In genomic region chr1:23459338-23459757, GRCh38 we compare ENCODE assay signal across 19 cellular contexts. TPM values are rescaled to one million over a fixed set of nuclear protein-coding genes. Genes with fewer than 3 reads are reported as not detected.
DNase-seq lines count a peak whose midpoint lies in the region; ATAC-seq and FAIRE-seq lines count a peak whose summit lies in the region.
"Had no signal": no experiment of that assay in that cellular context is flagged by ENCODE, and none has a peak within 500 bp of the region (broad histone marks: within the 10 kb centered on the region; RNA-seq: fewer than 3 reads in every experiment).

No MANE protein-coding gene starts in this region.

- H3K9me3 ChIP-seq in iPS DF 6.9 (ENCODE audit: control insufficient read depth, insufficient read depth, low read length) = no peaks in the 10 kb centered on the region
- no peaks in the 10 kb centered on the region for H3K9me3 ChIP-seq in small intestine (ENCODE audit: control insufficient read depth, low read depth)
- no peaks in the 10 kb centered on the region for H3K9me3 ChIP-seq in aorta (ENCODE audit: control insufficient read depth, low read length)

- ATAC-seq in aorta (ENCODE audit: low FRiP score) (no peak), GM21423 (IDR thresholded peaks at IDR 0.05; ENCODE audit: unreplicated experiment) (no peak)

- DNase-seq in NCI-H146 (lab: John Stamatoyannopoulos, UW) (peak; percentile 6), NCI-H146 treated with DMSO at 0.1 percent for 48 hours (lab: John Stamatoyannopoulos, UW; ENCODE audit: unreplicated experiment) (no peak), NCI-H69 (lab: John Stamatoyannopoulos, UW) (peak; percentile 17), iPS DF 6.9 (ENCODE audit: low read depth, low spot score) (peak; percentile 37), small intestine (peak; percentile 52), aorta (no peak), GF-D8 (lab: John Stamatoyannopoulos, UW) (no peak)
- DNase-seq: C1 segment of cervical spinal cord, DMS153, KG1, NCI-H1092, NCI-H1694 treated with DMSO at 0.1 percent for 48 hours, NCI-H446, NCI-H774, SHP77 treated with DMSO at 0.1 percent for 48 hours had no signal

- H3K36me3 ChIP-seq in iPS DF 6.9 (ENCODE audit: control insufficient read depth, insufficient read depth, low read length) (peaks cover 4% of the 10 kb centered on the region), small intestine (ENCODE audit: control insufficient read depth in 2 of 2, insufficient read depth in 2 of 2, low read length in 2 of 2) (no peaks in the 10 kb centered on the region), aorta (ENCODE audit: control insufficient read depth in 1 of 2, insufficient read depth in 2 of 2, low read length in 1 of 2) (no peaks in the 10 kb centered on the region)

- intact Hi-C loops in aorta (cut with DNase I) = no loop called here

- H3K4me3 ChIP-seq in iPS DF 6.9 (ENCODE audit: low read length) (no peak overlapping the region), small intestine (ENCODE audit: low read depth in 1 of 2, low read length in 2 of 2) (no peak overlapping the region), aorta (ENCODE audit: low read length in 2 of 2) (no peak overlapping the region)

- H3K27ac ChIP-seq in iPS DF 6.9 (ENCODE audit: low read length) (no peak overlapping the region), small intestine (ENCODE audit: low read depth in 1 of 2, low read length in 1 of 2) (no peak overlapping the region), aorta (ENCODE audit: low read depth in 1 of 2, low read length in 2 of 2) (no peak overlapping the region)

- H3K27me3 ChIP-seq in iPS DF 6.9 (ENCODE audit: control insufficient read depth, insufficient read depth, low read length) (no peaks in the 10 kb centered on the region), small intestine (ENCODE audit: control insufficient read depth in 2 of 2, insufficient read depth in 2 of 2, low read length in 2 of 2) (peaks cover 0 to 2% of the 10 kb centered on the region in 2 donors), aorta (ENCODE audit: control insufficient read depth in 1 of 2, insufficient read depth in 2 of 2, low read length in 1 of 2) (no peaks in the 10 kb centered on the region)

- no peak for FAIRE-seq in small intestine (lab: Jason Lieb, UNC)
- FAIRE-seq: GM12891, RCC 7860 had no signal

- H3K4me1 ChIP-seq in iPS DF 6.9 (ENCODE audit: control insufficient read depth, insufficient read depth, low read length) (no peaks in the 10 kb centered on the region), small intestine (ENCODE audit: control insufficient read depth in 2 of 2, insufficient read depth in 1 of 2, low read depth in 1 of 2, low read length in 1 of 2) (no peaks in the 10 kb centered on the region), aorta (ENCODE audit: control insufficient read depth in 1 of 2, insufficient read depth in 2 of 2, low read length in 2 of 2) (no peaks in the 10 kb centered on the region)

- no CpG with 5 or more reads among the region's 2 CpGs for WGBS in iPS DF 6.9 (ENCODE audit: insufficient coverage, insufficient read length)
- WGBS in small intestine, 3 donors = 47 to 62% (median 55%) methylated on average over 2 of the region's 2 CpGs
- 73 to 76% methylated on average over 2 of the region's 2 CpGs for WGBS in aorta, 2 donors

RNA-seq across cellular contexts. Expression of gene ASAP3, which starts 24.6 kb away (rescaled TPM):
- 1 to 10 TPM; 1.9 to 8.6 (median 2.2) TPM for polyA plus RNA-seq in small intestine
- 10 to 100 TPM; 26.1 to 93.9 TPM for total RNA-seq in aorta
- 10 to 100 TPM in 1 of 2 donors, 1 to 10 TPM in 1; 7.0 to 16.1 TPM for polyA plus RNA-seq in aorta

RNA-seq across cellular contexts. Expression of gene TCEA3, which starts 34.8 kb away (rescaled TPM):
- polyA plus RNA-seq in small intestine = 10 to 100 TPM; 20.5 to 36.9 (median 27.8) TPM
- 10 to 100 TPM; 25.7 to 51.3 TPM for total RNA-seq in aorta
- polyA plus RNA-seq in aorta = 10 to 100 TPM; 31.2 to 37.3 TPM
- total RNA-seq: A172 had no signal

Comparison
In these comparisons a context has a peak if more than half of its experiments do, and no peak if none do; other contexts are left out.
1. DNase-seq: peak in NCI-H146 (single experiment), NCI-H69 (single experiment), iPS DF 6.9 (single experiment) and small intestine (single experiment); none in NCI-H146 treated with DMSO at 0.1 percent for 48 hours (single experiment), aorta (0 of 2) and GF-D8 (single experiment).